12 cellular contexts compared by ENCODE assay signal in the genomic region with DNA sequence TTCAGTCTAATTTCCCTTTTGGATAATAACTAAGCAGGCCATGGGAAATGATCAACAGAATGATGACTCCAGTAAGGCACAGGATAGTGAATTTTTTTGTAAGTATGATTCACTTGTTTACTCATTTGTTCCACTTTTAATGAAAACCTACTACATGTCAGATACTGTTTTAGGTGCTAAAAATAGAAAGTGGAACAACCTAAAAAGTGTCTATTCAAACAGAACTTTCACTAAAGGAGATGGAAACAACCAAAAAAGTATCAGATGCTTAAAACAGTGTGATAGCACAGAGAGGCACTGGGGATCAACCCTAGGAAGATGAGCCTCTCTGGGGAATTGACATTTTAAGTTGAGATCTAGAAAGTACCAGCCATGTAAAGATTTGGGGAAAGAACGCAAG. TPM values are rescaled to one million over a fixed set of nuclear protein-coding genes. Genes with fewer than 3 reads are reported as not detected.
A peak's percentile ranks its signal among the peaks of the same experiment; 100 is the strongest.
DNase-seq lines count a peak whose midpoint lies in the region; ATAC-seq and TF ChIP-seq lines count a peak whose summit lies in the region.
"Had no signal": no experiment of that assay in that cellular context is flagged by ENCODE, and none has a peak within 500 bp of the region (broad histone marks: within the 10 kb centered on the region; RNA-seq: fewer than 3 reads in every experiment).

No MANE protein-coding gene starts in this region.

- H3K4me1 ChIP-seq in foreskin keratinocyte = peaks cover 51% of the 10 kb centered on the region

- ATAC-seq in GM18499 (IDR thresholded peaks at IDR 0.05; ENCODE audit: insufficient read depth, unreplicated experiment) (peak; percentile 72), GM21576 (IDR thresholded peaks at IDR 0.05; ENCODE audit: unreplicated experiment) (peak; percentile 62), HG03469 (IDR thresholded peaks at IDR 0.05; ENCODE audit: unreplicated experiment) (peak; percentile 36), foreskin keratinocyte (peak; percentile 40)

- TF ChIP-seq CTCF in foreskin keratinocyte (conservative IDR thresholded peaks at IDR 0.05) = no peak

- DNase-seq in foreskin keratinocyte (no peak), iPS-NIHi7 (ENCODE audit: extremely low spot score) (no peak), pons (ENCODE audit: low spot score) (no peak), head of caudate nucleus (no peak), Ammon's horn (ENCODE audit: low spot score) (no peak)
- DNase-seq: hippocampal formation, NCI-H2081 treated with DMSO at 0.1 percent for 48 hours had no signal

- H3K27ac ChIP-seq in foreskin keratinocyte = no peak overlapping the region
- H3K27ac ChIP-seq: cardiac muscle cell, neutrophil had no signal

- intact Hi-C loops in head of caudate nucleus (cut with DNase I) = no loop called here

- no peaks in the 10 kb centered on the region for H3K27me3 ChIP-seq in foreskin keratinocyte
- H3K27me3 ChIP-seq: cardiac muscle cell, neutrophil had no signal

RNA-seq across cellular contexts. Expression of a gene that starts 11.1 kb away (rescaled TPM):
- 76.8 and 81.9 TPM in 2 replicates for total RNA-seq in foreskin keratinocyte
- polyA plus RNA-seq in foreskin keratinocyte = 31.1 and 37.5 TPM in 2 replicates
